9 cellular contexts compared by ENCODE assay signal in genomic region chr12:104216461-104217058, GRCh38. TPM values are rescaled to one million over a fixed set of nuclear protein-coding genes. Genes with fewer than 3 reads are reported as not detected.
DNase-seq lines count a peak whose midpoint lies in the region; ATAC-seq and TF ChIP-seq lines count a peak whose summit lies in the region.
"Had no signal": no experiment of that assay in that cellular context is flagged by ENCODE, and none has a peak within 500 bp of the region (broad histone marks: within the 10 kb centered on the region; RNA-seq: fewer than 3 reads in every experiment).

No MANE protein-coding gene starts in this region.

- H3K36me3 ChIP-seq in ES-I3 (ENCODE audit: insufficient read depth, low read length): no peaks in the 10 kb centered on the region
- H3K36me3 ChIP-seq in Caco-2 (ENCODE audit: control insufficient read depth, insufficient read depth, low read length): no peaks in the 10 kb centered on the region

- no peak for ATAC-seq in activated CD8-positive, alpha-beta T cell treated with anti-CD3 and anti-CD28 coated beads, Interleukin-2, amount 10 ng/mL, durations not matched to agents 7 days and 5 days

- intact Hi-C loops in Caco-2 (cut with micrococcal nuclease; ENCODE audit: unreplicated experiment): loop anchor here (5.0 kb wide), 1 partner anchor 71 kb away; no protein-coding TSS in a partner anchor

- H3K4me3 ChIP-seq in fibroblast of the aortic adventitia (ENCODE audit: low read depth, low read length): peak overlapping the region; percentile 69
- peak overlapping the region; percentile 63 for H3K4me3 ChIP-seq in retinal pigment epithelial cell (ENCODE audit: low read length)
- H3K4me3 ChIP-seq in Caco-2 (ENCODE audit: low read depth, low read length): no peak overlapping the region

- H3K9ac ChIP-seq in ES-I3 (ENCODE audit: low read depth, low read length): peak overlapping the region; percentile 85

- peaks cover 8% of the 10 kb centered on the region for H3K27me3 Mint-ChIP-seq in activated CD8-positive, alpha-beta T cell treated with anti-CD3 and anti-CD28 coated beads, Interleukin-2, amount 10 ng/mL, durations not matched to agents 7 days and 5 days (ENCODE audit: low read depth)
- H3K27me3 Mint-ChIP-seq in Caco-2 (ENCODE audit: insufficient read depth, unreplicated experiment): no peaks in the 10 kb centered on the region

- peaks cover 39% of the 10 kb centered on the region for H3K4me1 Mint-ChIP-seq in activated CD8-positive, alpha-beta T cell treated with anti-CD3 and anti-CD28 coated beads, Interleukin-2, amount 10 ng/mL, durations not matched to agents 7 days and 5 days (ENCODE audit: low read depth)
- H3K4me1 Mint-ChIP-seq in Caco-2 (ENCODE audit: low read depth, unreplicated experiment): peaks cover 12% of the 10 kb centered on the region

- peaks cover 4% of the 10 kb centered on the region for H3K36me3 Mint-ChIP-seq in activated CD8-positive, alpha-beta T cell treated with anti-CD3 and anti-CD28 coated beads, Interleukin-2, amount 10 ng/mL, durations not matched to agents 7 days and 5 days (ENCODE audit: low read depth)
- no peaks in the 10 kb centered on the region for H3K36me3 Mint-ChIP-seq in Caco-2 (ENCODE audit: insufficient read depth, unreplicated experiment)

- no peak for DNase-seq in activated CD8-positive, alpha-beta T cell treated with anti-CD3 and anti-CD28 coated beads, Interleukin-2, amount 10 ng/mL, durations not matched to agents 7 days and 5 days
- no peak for DNase-seq in fibroblast of the aortic adventitia (ENCODE audit: low read depth)
- no peak for DNase-seq in retinal pigment epithelial cell (ENCODE audit: low read depth)
- no peak for DNase-seq in AG08395 (ENCODE audit: low spot score)
- DNase-seq in SHP77 treated with DMSO at 0.1 percent for 48 hours (lab: John Stamatoyannopoulos, UW): no peak
- no peak for DNase-seq in Caco-2
- no peak for DNase-seq in ACHN
- DNase-seq: MV-4-11 had no signal

- H3K27me3 ChIP-seq in Caco-2 (replicated peaks; ENCODE audit: control insufficient read depth, insufficient read depth, low read length): no peaks in the 10 kb centered on the region

- no peak for TF ChIP-seq CTCF in fibroblast of the aortic adventitia (IDR thresholded peaks at IDR 0.05; ENCODE audit: insufficient read depth, low read length)
- TF ChIP-seq CTCF in retinal pigment epithelial cell (conservative IDR thresholded peaks at IDR 0.05; ENCODE audit: low read depth, low read length): no peak
- TF ChIP-seq CTCF in Caco-2 (IDR thresholded peaks at IDR 0.05; ENCODE audit: insufficient read depth in 1 of 2, low read depth in 1 of 2, low read length in 1 of 2, severe bottlenecking in 1 of 2, unreplicated experiment in 1 of 2): no peak

- CTCF ChIA-PET in activated CD8-positive, alpha-beta T cell treated with anti-CD3 and anti-CD28 coated beads, Interleukin-2, amount 10 ng/mL, durations not matched to agents 7 days and 5 days (lab: Charles Lee): interaction anchor here (0.9 to 5.3 kb wide), 5 partner anchors 13 to 91 kb away, joined by 3 to 42 read pairs (median 3); partner anchors contain the start of gene EID3
- CTCF ChIA-PET in Caco-2 (lab: Charles Lee): no interaction called here

- in situ Hi-C loops in ACHN (cut with HindIII; ENCODE audit: low pct_ligation_motif_present, low pct_unique_long_range_greater_than_20kb, low sequenced_read_pairs): no loop called here

- POLR2A ChIA-PET in activated CD8-positive, alpha-beta T cell treated with anti-CD3 and anti-CD28 coated beads, Interleukin-2, amount 10 ng/mL, durations not matched to agents 7 days and 5 days (lab: Charles Lee): interaction anchor here (0.8 to 1.2 kb wide), 2 partner anchors 70 to 87 kb away, joined by 4 to 5 read pairs; partner anchors contain the start of gene EID3
- POLR2A ChIA-PET in Caco-2 (lab: Charles Lee): no interaction called here

- H3K4me1 ChIP-seq in ES-I3 (ENCODE audit: insufficient read depth, low read length) (peaks cover 7% of the 10 kb centered on the region; the same call in 1 of the 2 replicates), Caco-2 (peaks cover 17% of the 10 kb centered on the region)

- H3K9me3 ChIP-seq in ES-I3 (ENCODE audit: control insufficient read depth, insufficient read depth, low read length) (no peaks in the 10 kb centered on the region), Caco-2 (no peaks in the 10 kb centered on the region)

- H3K27ac Mint-ChIP-seq in activated CD8-positive, alpha-beta T cell treated with anti-CD3 and anti-CD28 coated beads, Interleukin-2, amount 10 ng/mL, durations not matched to agents 7 days and 5 days: peak overlapping the region; percentile 67
- no peak overlapping the region for H3K27ac Mint-ChIP-seq in Caco-2 (ENCODE audit: unreplicated experiment)

- no TSS peak for BruUV-seq in Caco-2 (replicated peaks; lab: Mats Ljungman, UMichigan)

- peak overlapping the region; percentile 75 for H3K4me3 Mint-ChIP-seq in activated CD8-positive, alpha-beta T cell treated with anti-CD3 and anti-CD28 coated beads, Interleukin-2, amount 10 ng/mL, durations not matched to agents 7 days and 5 days
- H3K4me3 Mint-ChIP-seq in Caco-2 (ENCODE audit: unreplicated experiment): no peak overlapping the region

- H3K9me3 Mint-ChIP-seq in activated CD8-positive, alpha-beta T cell treated with anti-CD3 and anti-CD28 coated beads, Interleukin-2, amount 10 ng/mL, durations not matched to agents 7 days and 5 days (ENCODE audit: insufficient read depth): no peaks in the 10 kb centered on the region
- no peaks in the 10 kb centered on the region for H3K9me3 Mint-ChIP-seq in Caco-2 (ENCODE audit: unreplicated experiment)

RNA-seq across cellular contexts. Expression of gene TXNRD1, which starts 1.0 kb away (rescaled TPM):
- total RNA-seq in activated CD8-positive, alpha-beta T cell treated with anti-CD3 and anti-CD28 coated beads, Interleukin-2, amount 10 ng/mL, durations not matched to agents 7 days and 5 days: 10 to 100 TPM; 88.7 to 98.5 TPM
- 350 and 651 TPM in 2 replicates for total RNA-seq in fibroblast of the aortic adventitia (ENCODE audit: low replicate concordance)
- total RNA-seq in Caco-2 (2022): 104 and 115 TPM in 2 replicates
